17 cellular contexts compared by ENCODE assay signal in the genomic region with DNA sequence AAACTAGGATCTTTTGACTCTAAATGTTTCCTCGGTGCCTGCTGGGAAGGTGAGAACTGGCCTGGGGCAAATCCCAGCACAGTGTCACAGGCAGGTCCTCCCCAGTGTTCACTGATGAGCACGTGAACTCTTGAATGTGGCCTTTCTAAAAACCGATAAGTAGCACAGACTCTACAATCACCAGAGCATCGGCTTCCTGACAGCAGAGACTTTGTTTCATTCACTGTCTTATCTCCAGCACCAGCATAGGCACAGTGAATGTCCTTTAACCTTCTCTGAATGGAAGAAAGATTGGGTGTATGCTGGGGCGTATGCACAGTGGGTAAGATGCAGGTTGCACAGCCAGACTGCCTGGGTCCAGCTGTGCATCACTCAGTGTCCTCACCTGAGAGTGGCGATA. TPM values are rescaled to one million over a fixed set of nuclear protein-coding genes. Genes with fewer than 3 reads are reported as not detected.
DNase-seq lines count a peak whose midpoint lies in the region; ATAC-seq, FAIRE-seq and TF ChIP-seq lines count a peak whose summit lies in the region.
"Had no signal": no experiment of that assay in that cellular context is flagged by ENCODE, and none has a peak within 500 bp of the region (broad histone marks: within the 10 kb centered on the region; RNA-seq: fewer than 3 reads in every experiment).

No MANE protein-coding gene starts in this region.

- H3K27ac ChIP-seq in IMR-90 (ENCODE audit: insufficient read depth, low read length) (no peak overlapping the region), dorsolateral prefrontal cortex (peak overlapping the region in 36 of 59 donors; percentile 6 to 81 (median 56)), kidney (ENCODE audit: low read depth in 2 of 2, low read length in 2 of 2) (no peak overlapping the region), stomach (no peak overlapping the region), hepatocyte (no peak overlapping the region)

- no peak overlapping the region for H2BK15ac ChIP-seq in IMR-90 (ENCODE audit: low read depth, low read length)

- H3K9me3 Mint-ChIP-seq in stimulated activated naive B cell treated with anti-CD40 and anti-IgM and Interleukin-4, amounts not matched to agents 10 μg/mL and 1 μg/mL and 100 μg/mL, for 72 hours = peaks cover 0 to 2% of the 10 kb centered on the region in 2 donors

- no peaks in the 10 kb centered on the region for H4K20me1 ChIP-seq in IMR-90 (ENCODE audit: insufficient read depth, low read length)
- H4K20me1 ChIP-seq in hepatocyte (ENCODE audit: insufficient read depth, poor library complexity, severe bottlenecking) = no peaks in the 10 kb centered on the region

- TF ChIP-seq RAD21 in IMR-90 (IDR thresholded peaks at IDR 0.05; ENCODE audit: low read length) = no peak

- H3K79me2 ChIP-seq in hepatocyte = no peaks in the 10 kb centered on the region

- ATAC-seq in IMR-90 (ENCODE audit: low read depth) = no peak
- ATAC-seq in stimulated activated naive B cell treated with anti-CD40 and anti-IgM and Interleukin-4, amounts not matched to agents 10 μg/mL and 1 μg/mL and 100 μg/mL, for 72 hours (replicated peaks) = no peak
- ATAC-seq: GM12878, GM23338 had no signal

- H3K79me1 ChIP-seq in IMR-90 (ENCODE audit: low read depth in 1 of 2, low read length in 2 of 2) = no peaks in the 10 kb centered on the region

- WGBS in IMR-90 (ENCODE audit: extremely low coverage in 2 of 2, insufficient read length in 1 of 2), 2 experiments = 100% methylated on average over 1 of the region's 6 CpGs; no CpG with 5 or more reads in 1 of the 2 experiments
- WGBS in stomach, 5 donors = 56 to 67% (median 63%) methylated on average over 6 of the region's 6 CpGs
- 81% methylated on average over 6 of the region's 6 CpGs for WGBS in hepatocyte (ENCODE audit: low lambda C conversion rate, missing lambda C conversion rate)

- H3K9me2 ChIP-seq in hepatocyte (replicated peaks; ENCODE audit: insufficient read depth) = no peaks in the 10 kb centered on the region

- DNase-seq in IMR-90 (no peak), dorsolateral prefrontal cortex (peak in 1 of 10 donors; percentile 15), kidney (peak; percentile 15), stomach (no peak), ureter (ENCODE audit: low spot score) (no peak), cardiac septum (ENCODE audit: low spot score) (no peak), hepatocyte (ENCODE audit: low spot score) (no peak)
- no peak for DNase-seq in stimulated activated naive B cell treated with anti-CD40 and anti-IgM and Interleukin-4, amounts not matched to agents 10 μg/mL and 1 μg/mL and 100 μg/mL, for 72 hours
- DNase-seq: Calu3; CD4-positive, alpha-beta T cell; DMS 273 treated with DMSO at 0.1 percent for 48 hours; H7 had no signal

- H2AFZ ChIP-seq in IMR-90 (replicated peaks; ENCODE audit: low read length, poor library complexity) (peak overlapping the region; percentile 16), hepatocyte (no peak overlapping the region)
- H2AFZ ChIP-seq: GM23338 had no signal

- dilution Hi-C loops in IMR-90 (cut with HindIII; ENCODE audit: low sequenced_read_pairs, unreplicated experiment) = no loop called here

- H3K9me3 ChIP-seq in IMR-90 (ENCODE audit: control insufficient read depth, insufficient read depth, low read length) (no peaks in the 10 kb centered on the region), kidney (ENCODE audit: control insufficient read depth in 1 of 2, low read length in 2 of 2) (no peaks in the 10 kb centered on the region), stomach (no peaks in the 10 kb centered on the region), hepatocyte (ENCODE audit: low read depth) (no peaks in the 10 kb centered on the region)

- no peak overlapping the region for H3K9ac ChIP-seq in IMR-90 (ENCODE audit: low read depth, low read length)
- H3K9ac ChIP-seq in kidney (ENCODE audit: low read length in 2 of 2) = no peak overlapping the region

- in situ Hi-C loops in IMR-90 (cut with MboI; ENCODE audit: low sequenced_read_pairs) = no loop called here

- no peak overlapping the region for H3K23ac ChIP-seq in IMR-90 (ENCODE audit: low read depth, low read length)

- H3K56ac ChIP-seq in IMR-90 (ENCODE audit: extremely low read depth, insufficient read depth, low read length) = no peak overlapping the region

- H3K14ac ChIP-seq in IMR-90 (replicated peaks; ENCODE audit: low read depth, low read length) = no peak overlapping the region

- H3K27ac Mint-ChIP-seq in stimulated activated naive B cell treated with anti-CD40 and anti-IgM and Interleukin-4, amounts not matched to agents 10 μg/mL and 1 μg/mL and 100 μg/mL, for 72 hours = peak overlapping the region; percentile 9
- H3K27ac Mint-ChIP-seq: B cell; CD4-positive, alpha-beta T cell; GM23338 had no signal

- CTCF ChIA-PET in IMR-90 (lab: Yijun Ruan, JAX) = no interaction called here

- H3K27me3 Mint-ChIP-seq in stimulated activated naive B cell treated with anti-CD40 and anti-IgM and Interleukin-4, amounts not matched to agents 10 μg/mL and 1 μg/mL and 100 μg/mL, for 72 hours = peaks cover 42 to 54% of the 10 kb centered on the region in 2 donors

- H2AK9ac ChIP-seq in IMR-90 (replicated peaks; ENCODE audit: low read depth, low read length, poor library complexity) = no peak overlapping the region

- H4K91ac ChIP-seq in IMR-90 (ENCODE audit: insufficient read depth, low read depth, low read length) = no peak overlapping the region

- TF ChIP-seq EP300 in stomach (IDR thresholded peaks at IDR 0.05) = no peak

- no peak overlapping the region for H2BK120ac ChIP-seq in IMR-90 (ENCODE audit: low read depth, low read length)

- H2AK5ac ChIP-seq in IMR-90 (ENCODE audit: low read depth, low read length) = no peak overlapping the region

- H3K4me3 Mint-ChIP-seq in stimulated activated naive B cell treated with anti-CD40 and anti-IgM and Interleukin-4, amounts not matched to agents 10 μg/mL and 1 μg/mL and 100 μg/mL, for 72 hours = no peak overlapping the region
- H3K4me3 Mint-ChIP-seq: B cell; CD4-positive, alpha-beta T cell; GM23338 had no signal

- H4K8ac ChIP-seq in IMR-90 (ENCODE audit: low read depth in 2 of 2, low read length in 2 of 2) = no peak overlapping the region

- no peak overlapping the region for H3K4ac ChIP-seq in IMR-90 (ENCODE audit: low read depth, low read length)

- no peak overlapping the region for H2BK5ac ChIP-seq in IMR-90 (ENCODE audit: low read depth, low read length, poor library complexity, severe bottlenecking)

- no peak overlapping the region for H4K5ac ChIP-seq in IMR-90 (ENCODE audit: low read depth, low read length)

- H3K4me2 ChIP-seq in IMR-90 (ENCODE audit: low read depth, low read length) (no peak overlapping the region), hepatocyte (no peak overlapping the region)
- H3K4me2 ChIP-seq: GM23338 had no signal

- no peaks in the 10 kb centered on the region for H3K4me1 Mint-ChIP-seq in stimulated activated naive B cell treated with anti-CD40 and anti-IgM and Interleukin-4, amounts not matched to agents 10 μg/mL and 1 μg/mL and 100 μg/mL, for 72 hours
- H3K4me1 Mint-ChIP-seq: B cell had no signal

- H3K4me3 ChIP-seq in IMR-90 (ENCODE audit: insufficient read depth, low read depth, low read length) (no peak overlapping the region), dorsolateral prefrontal cortex (no peak overlapping the region), kidney (ENCODE audit: low read length in 2 of 2) (no peak overlapping the region), stomach (no peak overlapping the region), hepatocyte (no peak overlapping the region)
- H3K4me3 ChIP-seq: GM12878, GM23338 had no signal

- FAIRE-seq in kidney (lab: Jason Lieb, UNC) = no peak
- FAIRE-seq: A204.1, GM12878, GM18507 had no signal

- no peaks in the 10 kb centered on the region for H3K9me1 ChIP-seq in IMR-90 (ENCODE audit: insufficient read depth, low read length)

- TF ChIP-seq CTCF in IMR-90 (conservative IDR thresholded peaks at IDR 0.05; ENCODE audit: low read depth, low read length) (no peak), dorsolateral prefrontal cortex (IDR thresholded peaks at IDR 0.05 in 54 of 56, conservative IDR thresholded peaks at IDR 0.05 in 2 of 56; ENCODE audit: low read depth in 1 of 56, partially characterized antibody in 56 of 56) (no peak), kidney (IDR thresholded peaks at IDR 0.05; ENCODE audit: borderline replicate concordance, extremely low read depth, insufficient read depth) (no peak), stomach (IDR thresholded peaks at IDR 0.05) (no peak), hepatocyte (IDR thresholded peaks at IDR 0.05; ENCODE audit: poor library complexity) (no peak)

- intact Hi-C loops in IMR-90 (cut with micrococcal nuclease) = no loop called here
- intact Hi-C loops in dorsolateral prefrontal cortex (cut with DNase I) = no loop called here
- intact Hi-C loops in kidney (cut with DNase I) = no loop called here
- intact Hi-C loops in stomach (cut with DNase I; ENCODE audit: low total_unique reads) = no loop called here
- intact Hi-C loops in cardiac septum (cut with DNase I) = no loop called here

- no peaks in the 10 kb centered on the region for H3K4me1 ChIP-seq in IMR-90 (ENCODE audit: control insufficient read depth, insufficient read depth, low read length)
- no peaks in the 10 kb centered on the region for H3K4me1 ChIP-seq in kidney (ENCODE audit: control insufficient read depth in 1 of 2, insufficient read depth in 1 of 2, low read depth in 1 of 2, low read length in 2 of 2)
- H3K4me1 ChIP-seq in stomach = peaks cover 0 to 5% (median 0%) of the 10 kb centered on the region in 4 donors
- no peaks in the 10 kb centered on the region for H3K4me1 ChIP-seq in hepatocyte (ENCODE audit: insufficient read depth)

- POLR2A ChIA-PET in IMR-90 (lab: Charles Lee; ENCODE audit: unreplicated experiment) = no interaction called here

- TF ChIP-seq POLR2A in IMR-90 (IDR thresholded peaks at IDR 0.05; ENCODE audit: low read depth, low read length) (no peak), stomach (IDR thresholded peaks at IDR 0.05) (no peak)

- H3K27me3 ChIP-seq in IMR-90 (ENCODE audit: control insufficient read depth, insufficient read depth, low read length) (peaks cover 64% of the 10 kb centered on the region), dorsolateral prefrontal cortex (peaks cover 0 to 3% (median 0%) of the 10 kb centered on the region in 45 donors), stomach (peaks cover 0 to 72% (median 34%) of the 10 kb centered on the region in 3 donors), hepatocyte (peaks cover 12% of the 10 kb centered on the region)

- H3K36me3 Mint-ChIP-seq in stimulated activated naive B cell treated with anti-CD40 and anti-IgM and Interleukin-4, amounts not matched to agents 10 μg/mL and 1 μg/mL and 100 μg/mL, for 72 hours = peaks cover 0 to 1% of the 10 kb centered on the region in 2 donors

- no peak overlapping the region for H3K18ac ChIP-seq in IMR-90 (ENCODE audit: low read depth, low read length)

- H3K36me3 ChIP-seq in IMR-90 (ENCODE audit: control insufficient read depth, insufficient read depth, low read length) = no peaks in the 10 kb centered on the region
- no peaks in the 10 kb centered on the region for H3K36me3 ChIP-seq in kidney (ENCODE audit: control insufficient read depth in 1 of 2, insufficient read depth in 2 of 2, low read length in 2 of 2)
- no peaks in the 10 kb centered on the region for H3K36me3 ChIP-seq in stomach
- no peaks in the 10 kb centered on the region for H3K36me3 ChIP-seq in hepatocyte (replicated peaks; ENCODE audit: insufficient read depth, low read depth)

- no peak overlapping the region for H2BK20ac ChIP-seq in IMR-90 (ENCODE audit: low read depth, low read length)

- no TSS peak for BruUV-seq in IMR-90 (replicated peaks; lab: Mats Ljungman, UMichigan)

RNA-seq across cellular contexts. Expression of a gene that starts 59.3 kb away (rescaled TPM):
- 512 and 746 TPM in 2 replicates for total RNA-seq in IMR-90 (2012; rRNA removed)
- 335 and 339 TPM in 2 replicates for polyA plus RNA-seq in IMR-90 (2012; rRNA removed)
- polyA plus RNA-seq in IMR-90 (2012; cell fraction: cytosol; rRNA removed) = 440 and 592 TPM in 2 replicates
- 315 and 390 TPM in 2 replicates for polyA plus RNA-seq in IMR-90 (2012; cell fraction: nucleus; rRNA removed; ENCODE audit: low replicate concordance)
- total RNA-seq in dorsolateral prefrontal cortex = 10 to 100 TPM; 41.6 to 81.0 (median 63.3) TPM
- total RNA-seq in kidney = 140 TPM
- 129 TPM for polyA plus RNA-seq in kidney (ENCODE audit: insufficient read depth, low read depth, low replicate concordance)
- 100 to 1,000 TPM in 4 of 5 donors, 10 to 100 TPM in 1; 80.4 to 212 (median 160) TPM for total RNA-seq in stomach
- 100 to 1,000 TPM; 172 to 242 (median 230) TPM for polyA plus RNA-seq in stomach
- total RNA-seq in ureter = 169 TPM
- total RNA-seq in cardiac septum = 82.3 TPM
- 171 and 211 TPM in 2 replicates for total RNA-seq in hepatocyte
- polyA plus RNA-seq in hepatocyte = 70.4 and 90.8 TPM in 2 replicates

Comparison
In these comparisons a context has a peak if more than half of its experiments do, and no peak if none do; other contexts are left out.
1. H3K27ac ChIP-seq: peak in dorsolateral prefrontal cortex (36 of 59); none in IMR-90 (single experiment), kidney (0 of 2), stomach (0 of 5) and hepatocyte (single experiment).